Comparison of ENCODE assay signal across 10 cellular contexts in the genomic region with DNA sequence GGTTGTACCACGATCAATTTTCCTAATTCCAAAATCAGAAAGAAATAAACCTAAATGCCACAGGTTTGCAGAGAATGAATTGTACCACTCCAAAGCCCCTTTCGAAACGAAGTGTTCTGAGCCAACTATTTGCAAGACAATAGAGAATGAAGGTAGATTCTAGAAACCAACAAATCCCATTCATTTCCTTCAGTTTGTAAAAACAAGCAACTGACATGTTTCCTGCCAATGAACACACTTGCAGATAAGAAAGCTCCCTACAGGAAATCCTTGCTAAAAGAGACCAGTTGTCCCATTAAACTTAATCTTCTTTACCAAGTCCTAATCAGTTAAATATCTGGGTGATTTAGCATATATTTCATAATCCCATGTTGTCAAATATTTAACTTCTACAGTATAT.
A peak's percentile ranks its signal among the peaks of the same experiment; 100 is the strongest.
DNase-seq lines count a peak whose midpoint lies in the region; ATAC-seq, FAIRE-seq and TF ChIP-seq lines count a peak whose summit lies in the region.
"Had no signal": no experiment of that assay in that cellular context is flagged by ENCODE, and none has a peak within 500 bp of the region (broad histone marks: within the 10 kb centered on the region; RNA-seq: fewer than 3 reads in every experiment).

No MANE protein-coding gene starts in this region.

- TF ChIP-seq RAD21 in GM12878 (IDR thresholded peaks at IDR 0.05; ENCODE audit: insufficient read depth, low read depth, low read length) = no peak

- no peak for TF ChIP-seq EP300 in GM12878 (IDR thresholded peaks at IDR 0.05; ENCODE audit: borderline replicate concordance in 1 of 2, control insufficient read depth in 1 of 2, low read depth in 2 of 2, low read length in 2 of 2)

- ATAC-seq in DND-41 (ENCODE audit: insufficient read depth, low read depth) (no peak), GM12878 (no peak)
- ATAC-seq in naive thymus-derived CD8-positive, alpha-beta T cell = no peak

- RAD21 ChIA-PET in GM12878 (lab: Charles Lee; ENCODE audit: unreplicated experiment) = no interaction called here

- H3K27me3 Mint-ChIP-seq in IgD-negative memory B cell = no peaks in the 10 kb centered on the region
- no peaks in the 10 kb centered on the region for H3K27me3 Mint-ChIP-seq in naive thymus-derived CD8-positive, alpha-beta T cell

- 64% methylated on average over 3 of the region's 3 CpGs for WGBS in GM12878 (ENCODE audit: insufficient coverage, insufficient replicate concordance, low lambda C conversion rate, missing lambda C conversion rate)

- H3K36me3 Mint-ChIP-seq in IgD-negative memory B cell = peaks cover 6% of the 10 kb centered on the region
- H3K36me3 Mint-ChIP-seq in naive thymus-derived CD8-positive, alpha-beta T cell = peaks cover 5 to 23% (median 11%) of the 10 kb centered on the region in 3 donors

- H3K27ac Mint-ChIP-seq in IgD-negative memory B cell = peak overlapping the region in 1 of 3 donors; percentile 19
- peak overlapping the region; percentile 82 to 99 (median 97) for H3K27ac Mint-ChIP-seq in naive thymus-derived CD8-positive, alpha-beta T cell

- BruUV-seq in GM12878 (replicated peaks; lab: Mats Ljungman, UMichigan) = no TSS peak

- H3K4me3 Mint-ChIP-seq in IgD-negative memory B cell = peak overlapping the region in 3 of 4 donors; percentile 44 to 69 (median 69)
- peak overlapping the region; percentile 72 to 98 (median 94) for H3K4me3 Mint-ChIP-seq in naive thymus-derived CD8-positive, alpha-beta T cell

- FAIRE-seq in GM12878 (lab: Jason Lieb, UNC) = no peak
- FAIRE-seq in GM12891 (lab: Jason Lieb, UNC) = no peak

- peaks cover 56 to 73% (median 56%) of the 10 kb centered on the region in 3 donors for H3K4me1 Mint-ChIP-seq in IgD-negative memory B cell
- peaks cover 30 to 79% (median 77%) of the 10 kb centered on the region in 4 donors for H3K4me1 Mint-ChIP-seq in naive thymus-derived CD8-positive, alpha-beta T cell

- POLR2A ChIA-PET in GM12878 (lab: Charles Lee) = no interaction called here
- POLR2A ChIA-PET in naive thymus-derived CD8-positive, alpha-beta T cell (lab: Charles Lee) = interaction anchor here (0.7 to 2.1 kb wide), 6 partner anchors 10 to 155 kb away, joined by 3 to 7 read pairs (median 3); no protein-coding TSS in a partner anchor

- SMC1A ChIA-PET in GM12878 (lab: Charles Lee; ENCODE audit: uncharacterized antibody, unreplicated experiment) = no interaction called here

- no peak for TF ChIP-seq POLR2A in GM12878 (IDR thresholded peaks at IDR 0.05; ENCODE audit: low read depth, low read length)
- TF ChIP-seq POLR2A in GM12891 (IDR thresholded peaks at IDR 0.05; ENCODE audit: low read depth, low read length) = no peak

- intact Hi-C loops in GM12878 (cut with micrococcal nuclease; ENCODE audit: unreplicated experiment) = loop anchor here (5.0 to 10.0 kb wide), 4 partner anchors 103 to 441 kb away; no protein-coding TSS in a partner anchor

- H3K36me3 ChIP-seq in DND-41 (ENCODE audit: insufficient read depth, low read length) (no peaks in the 10 kb centered on the region), GM12878 (ENCODE audit: control insufficient read depth in 2 of 2, insufficient read depth in 2 of 2, low read length in 1 of 2) (no peaks in the 10 kb centered on the region)

- no peak for TF ChIP-seq CTCF in DND-41 (IDR thresholded peaks at IDR 0.05; ENCODE audit: borderline replicate concordance, extremely low read depth, low read length, poor library complexity, severe bottlenecking)
- no peak for TF ChIP-seq CTCF in GM12878 (IDR thresholded peaks at IDR 0.05 in 2 of 3, conservative IDR thresholded peaks at IDR 0.05 in 1 of 3; ENCODE audit: control insufficient read depth in 2 of 3, extremely low read depth in 1 of 3, insufficient read depth in 1 of 3, low read depth in 3 of 3, low read length in 3 of 3)

- DNase-seq in DND-41 = no peak
- no peak for DNase-seq in GM12878 (ENCODE audit: low read depth, low spot score)
- DNase-seq in naive thymus-derived CD8-positive, alpha-beta T cell = no peak
- no peak for DNase-seq in GM12891 (ENCODE audit: insufficient read length, low spot score)
- DNase-seq in stimulated activated CD4-positive, alpha-beta T cell treated with anti-CD3 and anti-CD28 coated beads, Interleukin-12 subunit alpha, Interleukin-12 subunit beta, amount 100 ng/mL, for 4 hours = no peak
- no peak for DNase-seq in NCI-H1105 treated with DMSO at 0.1 percent for 48 hours (lab: John Stamatoyannopoulos, UW)
- DNase-seq: activated CD4-positive, alpha-beta T cell treated with anti-CD3 and anti-CD28 coated beads for 48 hours; SHP77 treated with DMSO at 0.1 percent for 48 hours had no signal

- H3K9me3 ChIP-seq in DND-41 (ENCODE audit: insufficient read depth, low read length, severe bottlenecking) = no peaks in the 10 kb centered on the region
- H3K9me3 ChIP-seq in GM12878 (replicated peaks; ENCODE audit: control insufficient read depth, insufficient read depth, low read length) = no peaks in the 10 kb centered on the region

- H3K4me3 ChIP-seq in DND-41 (ENCODE audit: low read depth in 1 of 2, low read length in 2 of 2) = no peak overlapping the region
- H3K4me3 ChIP-seq in GM12878 = peak overlapping the region; percentile 3; the same call in 1 of the 2 replicates

- H3K79me2 ChIP-seq in DND-41 (ENCODE audit: insufficient read depth, low read length) (peaks cover 75% of the 10 kb centered on the region), GM12878 (ENCODE audit: control insufficient read depth, insufficient read depth, low read length) (peaks cover 32% of the 10 kb centered on the region)

- H3K27ac ChIP-seq in DND-41 (ENCODE audit: low read length) = peak overlapping the region; percentile 68
- H3K27ac ChIP-seq in GM12878 (ENCODE audit: control insufficient read depth, insufficient read depth) = no peak overlapping the region
- H3K27ac ChIP-seq: epithelial cell of prostate had no signal

- peaks cover 53% of the 10 kb centered on the region for H3K4me1 ChIP-seq in DND-41 (ENCODE audit: insufficient read depth, low read length)
- H3K4me1 ChIP-seq in GM12878 (ENCODE audit: control insufficient read depth, insufficient read depth, low read length) = peaks cover 40% of the 10 kb centered on the region

- H4K20me1 ChIP-seq in DND-41 (ENCODE audit: insufficient read depth, low read length) (no peaks in the 10 kb centered on the region), GM12878 (ENCODE audit: control insufficient read depth, insufficient read depth) (no peaks in the 10 kb centered on the region)

- H2AFZ ChIP-seq in DND-41 (ENCODE audit: low read depth, low read length) = no peak overlapping the region
- H2AFZ ChIP-seq in GM12878 (ENCODE audit: control insufficient read depth, low read depth, low read length) = no peak overlapping the region

- H3K9ac ChIP-seq in DND-41 (ENCODE audit: low read depth, low read length) (peak overlapping the region; percentile 21; the same call in 1 of the 2 replicates), GM12878 (ENCODE audit: control insufficient read depth, insufficient read depth, low read length) (no peak overlapping the region)

- in situ Hi-C loops in GM12878 (cut with MboI) = loop anchor here (5.0 kb wide), 1 partner anchor 183 kb away; no protein-coding TSS in a partner anchor

- no peaks in the 10 kb centered on the region for H3K9me3 Mint-ChIP-seq in IgD-negative memory B cell
- H3K9me3 Mint-ChIP-seq in naive thymus-derived CD8-positive, alpha-beta T cell = no peaks in the 10 kb centered on the region

- CTCF ChIA-PET in GM12878 (lab: Yijun Ruan, JAX) = interaction anchor here (1.8 kb wide), 1 partner anchor 26 kb away, joined by 3 read pairs; no protein-coding TSS in a partner anchor

- no peaks in the 10 kb centered on the region for H3K27me3 ChIP-seq in DND-41 (ENCODE audit: insufficient read depth, low read length, poor library complexity)
- H3K27me3 ChIP-seq in GM12878 (replicated peaks in 1 of 2; ENCODE audit: control insufficient read depth in 2 of 2, insufficient read depth in 2 of 2, low read length in 1 of 2) = no peaks in the 10 kb centered on the region

- H3K4me2 ChIP-seq in DND-41 (ENCODE audit: insufficient read depth, low read length) (peak overlapping the region; percentile 97), GM12878 (ENCODE audit: control insufficient read depth, insufficient read depth) (no peak overlapping the region; the same call in 1 of the 2 replicates)

TF ChIP-seq in GM12878, 131 proteins besides CTCF, POLR2A, EP300 and RAD21:
- no peak for TF ChIP-seq IKZF1 (conservative IDR thresholded peaks at IDR 0.05)

TF ChIP-seq in GM12891, 5 proteins besides CTCF, POLR2A, EP300 and RAD21:
- TF ChIP-seq POU2F2 (IDR thresholded peaks at IDR 0.05; ENCODE audit: low read depth, low read length) (no peak), POLR2AphosphoS5 (IDR thresholded peaks at IDR 0.05; ENCODE audit: low read depth, low read length) (no peak), TAF1 (IDR thresholded peaks at IDR 0.05; ENCODE audit: low read depth, low read length) (no peak), SPI1 (IDR thresholded peaks at IDR 0.05; ENCODE audit: low read depth, low read length) (no peak), PAX5 (IDR thresholded peaks at IDR 0.05; ENCODE audit: insufficient read depth, low read length, severe bottlenecking) (no peak)
